ENCODE assay signal across 13 cellular contexts in genomic region chr2:207279520-207279919, GRCh38.
"Had no signal": no experiment of that assay in that cellular context is flagged by ENCODE, and none has a peak within 500 bp of the region (broad histone marks: within the 10 kb centered on the region; RNA-seq: fewer than 3 reads in every experiment).

No MANE protein-coding gene starts in this region.

- ATAC-seq: naive thymus-derived CD8-positive, alpha-beta T cell had no signal

- H3K27me3 ChIP-seq: adrenal gland, cardiac muscle cell had no signal

- H3K27ac ChIP-seq: adrenal gland, cardiac muscle cell, epithelial cell of prostate had no signal

- H3K27me3 Mint-ChIP-seq: type B pancreatic cell had no signal

- H3K9me3 ChIP-seq: adrenal gland had no signal

- H3K36me3 ChIP-seq: adrenal gland, cardiac muscle cell had no signal

- H3K4me3 ChIP-seq: adrenal gland, cardiac muscle cell had no signal

- H3K4me3 Mint-ChIP-seq: naive thymus-derived CD8-positive, alpha-beta T cell; type B pancreatic cell had no signal

- DNase-seq: activated CD4-positive, CD25-positive, alpha-beta regulatory T cell; adrenal gland; foreskin melanocyte; kidney glomerular epithelial cell; mesenchymal stem cell; naive thymus-derived CD8-positive, alpha-beta T cell; retina; stimulated activated CD4-positive, alpha-beta T cell treated with anti-CD3 and anti-CD28 coated beads, Interleukin-12 subunit alpha, Interleukin-12 subunit beta, amount 100 ng/mL, for 4 hours; stimulated activated naive CD4-positive, alpha-beta T cell treated with Interleukin-2 at 50 U/mL for 16 hours; SW 1271 had no signal

- H3K36me3 Mint-ChIP-seq: naive thymus-derived CD8-positive, alpha-beta T cell; type B pancreatic cell had no signal

- H3K27ac Mint-ChIP-seq: naive thymus-derived CD8-positive, alpha-beta T cell; type B pancreatic cell had no signal

- H3K9me3 Mint-ChIP-seq: type B pancreatic cell had no signal
